9 cellular contexts compared by ENCODE assay signal in genomic region chr14:105065280-105066228, GRCh38. TPM values are rescaled to one million over a fixed set of nuclear protein-coding genes. Genes with fewer than 3 reads are reported as not detected.
DNase-seq lines count a peak whose midpoint lies in the region; ATAC-seq and TF ChIP-seq lines count a peak whose summit lies in the region.
"Had no signal": no experiment of that assay in that cellular context is flagged by ENCODE, and none has a peak within 500 bp of the region (broad histone marks: within the 10 kb centered on the region; RNA-seq: fewer than 3 reads in every experiment).

TSS of gene GPR132 (minus strand) at chr14:105065430. CDS start at chr14:105055420, 10,010 bp downstream.

- H3K27ac Mint-ChIP-seq in progenitor cell of endocrine pancreas, result peak within 1 kb of the TSS; percentile 92

- H3K36me3 Mint-ChIP-seq in progenitor cell of endocrine pancreas (ENCODE audit: insufficient read depth), result no peaks in the 10 kb centered on the region

- peak within 1 kb of the TSS; percentile 11 for H3K4me3 Mint-ChIP-seq in progenitor cell of endocrine pancreas (ENCODE audit: low read depth)

- H3K9me3 Mint-ChIP-seq in progenitor cell of endocrine pancreas (ENCODE audit: low read depth), result no peaks in the 10 kb centered on the region

- H3K27me3 Mint-ChIP-seq in progenitor cell of endocrine pancreas, result peaks cover 4% of the 10 kb centered on the region

- peak; percentile 68 to 77 for DNase-seq in activated CD4-positive, alpha-beta T cell treated with anti-CD3 and anti-CD28 coated beads for 24 hours (ENCODE audit: low read depth in 2 of 2)
- DNase-seq in effector CD8-positive, alpha-beta T cell (lab: John Stamatoyannopoulos, UW), result peak; percentile 84
- DNase-seq in progenitor cell of endocrine pancreas (ENCODE audit: low spot score, unreplicated experiment), result no peak
- DNase-seq in OCI-M2 (lab: John Stamatoyannopoulos, UW; ENCODE audit: unreplicated experiment), result no peak
- no peak for DNase-seq in NCI-H146 (lab: John Stamatoyannopoulos, UW)
- no peak for DNase-seq in NCI-H1436 treated with DMSO at 0.1 percent for 48 hours (lab: John Stamatoyannopoulos, UW)

- peak; percentile 36 for ATAC-seq in GM19372 (IDR thresholded peaks at IDR 0.05; ENCODE audit: low read depth, unreplicated experiment)
- ATAC-seq in HG03521 (IDR thresholded peaks at IDR 0.05; ENCODE audit: unreplicated experiment), result peak; percentile 36
- ATAC-seq: body of pancreas had no signal

- no peak for TF ChIP-seq CTCF in progenitor cell of endocrine pancreas (IDR thresholded peaks at IDR 0.05; ENCODE audit: unreplicated experiment)

- H3K4me1 Mint-ChIP-seq in progenitor cell of endocrine pancreas (ENCODE audit: low read depth), result peaks cover 6% of the 10 kb centered on the region

RNA-seq across cellular contexts. Expression of gene GPR132, which starts in this region (rescaled TPM):
- 0.57 and 0.69 TPM in 2 replicates for total RNA-seq in progenitor cell of endocrine pancreas

Comparison
In these comparisons a context has a peak if more than half of its experiments do, and no peak if none do; other contexts are left out.
1. DNase-seq: peak in activated CD4-positive, alpha-beta T cell treated with anti-CD3 and anti-CD28 coated beads for 24 hours (2 of 2) and effector CD8-positive, alpha-beta T cell (single experiment); none in progenitor cell of endocrine pancreas (single experiment), OCI-M2 (single experiment), NCI-H146 (single experiment) and NCI-H1436 treated with DMSO at 0.1 percent for 48 hours (single experiment).